ENCODE assay signal across 22 cellular contexts in the genomic region with DNA sequence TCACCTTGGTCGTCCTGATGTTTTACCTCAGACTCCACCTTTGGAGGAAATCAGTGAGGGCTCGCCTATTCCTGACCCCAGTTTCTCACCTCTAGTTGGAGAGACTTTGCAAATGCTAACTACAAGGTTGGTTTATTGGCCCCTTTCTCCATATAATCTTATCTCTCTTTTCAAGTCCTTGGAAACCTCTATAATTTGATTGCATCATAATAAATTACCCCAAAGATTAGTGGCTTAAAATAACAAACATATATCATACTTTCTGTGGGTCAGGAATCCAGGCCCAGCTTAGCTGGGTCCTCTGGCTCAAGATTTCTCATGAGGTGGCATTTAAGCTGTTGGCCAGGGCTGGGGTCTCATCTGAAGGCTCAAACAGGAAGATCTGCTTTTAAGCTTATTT.
"Had no signal": no experiment of that assay in that cellular context is flagged by ENCODE, and none has a peak within 500 bp of the region (broad histone marks: within the 10 kb centered on the region; RNA-seq: fewer than 3 reads in every experiment).

No MANE protein-coding gene starts in this region.

- H3K27me3 Mint-ChIP-seq: activated naive CD8-positive, alpha-beta T cell; T-cell had no signal

- H3K4me3 Mint-ChIP-seq: activated naive CD8-positive, alpha-beta T cell; endodermal cell; nephron; T-cell; WTC11 had no signal

- DNase-seq: activated CD4-positive, alpha-beta T cell treated with anti-CD3 and anti-CD28 coated beads, Interleukin-2, amount 50 U/mL, for 48 hours; activated effector memory CD4-positive, alpha-beta T cell treated with anti-CD3 and anti-CD28 coated beads, Interleukin-2, amount 50 U/mL, for 16 hours; activated T-cell treated with anti-CD3 and anti-CD28 coated beads, Interleukin-2, amount 50 U/mL, for 1 hour; amygdala; cortex of kidney; endodermal cell; foreskin fibroblast; heart right ventricle; left colon; mesenchymal stem cell; SJCRH30; stimulated activated CD4-positive, alpha-beta T cell treated with anti-CD3 and anti-CD28 coated beads, Interleukin-2, amount 100 ng/mL, for 48 hours; stimulated activated CD8-positive, alpha-beta memory T cell treated with anti-CD3 and anti-CD28 coated beads, Interleukin-4, amount 100 ng/mL, for 48 hours; stimulated activated naive CD8-positive, alpha-beta T cell treated with anti-CD3 and anti-CD28 coated beads, Interleukin-15, Interleukin-2, amounts not matched to agents 100 U/mL and 50 U/mL, for 24 hours; T-cell; T-helper 9 cell had no signal

- H3K4me1 Mint-ChIP-seq: endodermal cell, nephron, T-cell, WTC11 had no signal

- H3K27me3 ChIP-seq: heart right ventricle, SJCRH30, suprapubic skin, tibial nerve had no signal

- H3K9me3 ChIP-seq: heart right ventricle, SJCRH30, suprapubic skin, tibial nerve had no signal

- ATAC-seq: left colon; stimulated activated naive CD8-positive, alpha-beta T cell treated with anti-CD3 and anti-CD28 coated beads, Interleukin-15, Interleukin-2, amounts not matched to agents 100 U/mL and 50 U/mL, for 24 hours; T-cell; WTC11 had no signal

- H3K27ac ChIP-seq: epithelial cell of prostate, heart right ventricle, SJCRH30, suprapubic skin, tibial nerve had no signal

- H3K27ac Mint-ChIP-seq: activated naive CD8-positive, alpha-beta T cell; endodermal cell; nephron; WTC11 had no signal

- H3K4me1 ChIP-seq: suprapubic skin, tibial nerve had no signal

- H3K4me3 ChIP-seq: heart right ventricle, SJCRH30, suprapubic skin, tibial nerve had no signal

- H3K9me3 Mint-ChIP-seq: endodermal cell, nephron, T-cell, WTC11 had no signal
